ENCODE assay signal across 10 cellular contexts in the genomic region with DNA sequence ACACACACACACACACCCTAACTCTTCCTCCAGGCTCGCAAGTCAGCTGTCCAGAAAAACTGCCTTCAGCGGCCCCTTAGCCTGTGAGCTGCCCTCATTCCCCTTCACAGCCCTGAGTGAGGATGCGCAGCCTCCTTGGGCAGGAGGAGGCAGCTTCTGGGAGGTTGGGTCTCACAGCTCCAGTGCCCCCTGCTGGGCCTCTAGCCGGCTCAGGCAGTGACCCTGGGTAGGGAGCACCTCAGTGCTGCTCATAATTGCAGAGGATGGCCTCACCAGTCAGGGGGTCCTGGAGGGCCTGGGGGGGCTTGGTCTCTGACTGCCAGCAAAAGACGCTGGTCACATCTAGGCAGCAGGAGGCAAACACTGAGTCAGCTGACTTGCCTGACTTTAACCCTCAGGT. TPM values are rescaled to one million over a fixed set of nuclear protein-coding genes. Genes with fewer than 3 reads are reported as not detected.
DNase-seq lines count a peak whose midpoint lies in the region; ATAC-seq and TF ChIP-seq lines count a peak whose summit lies in the region.
"Had no signal": no experiment of that assay in that cellular context is flagged by ENCODE, and none has a peak within 500 bp of the region (broad histone marks: within the 10 kb centered on the region; RNA-seq: fewer than 3 reads in every experiment).

No MANE protein-coding gene starts in this region.

- peak overlapping the region; percentile 90 for H3K4me2 ChIP-seq in neural progenitor cell

- no peak overlapping the region for H3K4me3 Mint-ChIP-seq in neural progenitor cell

- peaks cover 40% of the 10 kb centered on the region for H3K27me3 ChIP-seq in neural progenitor cell

- ATAC-seq in HG03025 (IDR thresholded peaks at IDR 0.05; ENCODE audit: low FRiP score, unreplicated experiment) (no peak), GM18861 (IDR thresholded peaks at IDR 0.05; ENCODE audit: unreplicated experiment) (no peak), GM18909 (IDR thresholded peaks at IDR 0.05; ENCODE audit: poor library complexity, unreplicated experiment) (no peak)

- no peak overlapping the region for H3K9ac ChIP-seq in neural progenitor cell

- H3K4me3 ChIP-seq in neural progenitor cell = peak overlapping the region; percentile 55

- peaks cover 9% of the 10 kb centered on the region for H3K27me3 Mint-ChIP-seq in neural progenitor cell (ENCODE audit: insufficient read depth, low read depth)

- H3K36me3 ChIP-seq in neural progenitor cell = no peaks in the 10 kb centered on the region
- H3K36me3 ChIP-seq: vagina had no signal

- H3K79me2 ChIP-seq in neural progenitor cell (ENCODE audit: low read depth) = no peaks in the 10 kb centered on the region

- peak overlapping the region; percentile 81 for H2AFZ ChIP-seq in neural progenitor cell (replicated peaks)

- no peaks in the 10 kb centered on the region for H4K20me1 ChIP-seq in neural progenitor cell (ENCODE audit: low read depth)

- peak; percentile 16 for TF ChIP-seq CTCF in neural progenitor cell (IDR thresholded peaks at IDR 0.05)

- H3F3A ChIP-seq in neural progenitor cell (ENCODE audit: low read depth) = no peaks in the 10 kb centered on the region

- H3K4me1 ChIP-seq in neural progenitor cell = no peaks in the 10 kb centered on the region

- DNase-seq in DMS79 treated with DMSO at 0.1 percent for 48 hours (lab: John Stamatoyannopoulos, UW) (peak; percentile 24), Kasumi-1 (lab: John Stamatoyannopoulos, UW) (peak; percentile 17 to 34), cerebellum (ENCODE audit: low spot score) (peak; percentile 8), neural progenitor cell (ENCODE audit: low spot score) (peak; percentile 53), KG1 (lab: John Stamatoyannopoulos, UW) (no peak)
- DNase-seq: mammary epithelial cell had no signal

- peaks cover 2% of the 10 kb centered on the region for H3K4me1 Mint-ChIP-seq in neural progenitor cell

- no peak overlapping the region for H3K27ac ChIP-seq in neural progenitor cell

- peaks cover 7% of the 10 kb centered on the region for H3K9me3 Mint-ChIP-seq in neural progenitor cell

- no peaks in the 10 kb centered on the region for H3K9me3 ChIP-seq in neural progenitor cell (ENCODE audit: low read depth)
- H3K9me3 ChIP-seq: vagina had no signal

- H3K27ac Mint-ChIP-seq in neural progenitor cell = no peak overlapping the region

- H3K36me3 Mint-ChIP-seq in neural progenitor cell = no peaks in the 10 kb centered on the region

RNA-seq across cellular contexts. Expression of gene ZNF273, which starts 43.7 kb away (rescaled TPM):
- total RNA-seq in cerebellum (27.0 TPM), neural progenitor cell (ENCODE audit: low replicate concordance) (23.5 and 36.5 TPM in 2 replicates)

RNA-seq across cellular contexts. Expression of gene ZNF117, which starts 44.1 kb away (rescaled TPM):
- total RNA-seq in cerebellum (52.9 TPM), neural progenitor cell (ENCODE audit: low replicate concordance) (35.8 and 71.6 TPM in 2 replicates)

RNA-seq across cellular contexts. Expression of gene ERV3-1, which starts 59.7 kb away (rescaled TPM):
- total RNA-seq in cerebellum = 52.9 TPM
- total RNA-seq in neural progenitor cell (ENCODE audit: low replicate concordance) = 44.6 and 50.0 TPM in 2 replicates
